2 cellular contexts compared by ENCODE assay signal in the genomic region with DNA sequence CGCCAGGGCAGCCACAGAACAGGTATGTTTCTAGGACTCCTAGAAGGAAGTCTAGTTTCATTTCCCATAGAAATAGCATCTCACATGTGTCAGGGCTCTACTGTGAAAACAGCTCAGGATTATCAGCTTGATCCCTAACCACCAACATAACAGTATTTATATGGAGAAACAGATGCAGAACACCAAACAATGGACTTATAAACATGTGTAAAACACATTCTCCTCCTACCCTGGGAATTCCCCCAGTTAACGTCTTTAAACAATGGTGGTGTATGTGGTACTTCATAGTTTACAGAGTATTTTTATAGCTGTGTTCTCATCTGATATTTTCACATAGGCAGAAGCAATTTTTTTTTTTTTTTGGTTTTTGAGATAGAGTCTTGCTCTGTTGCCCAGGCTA.
TF ChIP-seq lines count a peak whose summit lies in the region.

No MANE protein-coding gene starts in this region.

TF ChIP-seq in liver, 16 proteins besides CTCF, POLR2A, EP300 and RAD21 (continued from another document):
- no peak for TF ChIP-seq SP1 (IDR thresholded peaks at IDR 0.05)
- TF ChIP-seq, protein P1, sequence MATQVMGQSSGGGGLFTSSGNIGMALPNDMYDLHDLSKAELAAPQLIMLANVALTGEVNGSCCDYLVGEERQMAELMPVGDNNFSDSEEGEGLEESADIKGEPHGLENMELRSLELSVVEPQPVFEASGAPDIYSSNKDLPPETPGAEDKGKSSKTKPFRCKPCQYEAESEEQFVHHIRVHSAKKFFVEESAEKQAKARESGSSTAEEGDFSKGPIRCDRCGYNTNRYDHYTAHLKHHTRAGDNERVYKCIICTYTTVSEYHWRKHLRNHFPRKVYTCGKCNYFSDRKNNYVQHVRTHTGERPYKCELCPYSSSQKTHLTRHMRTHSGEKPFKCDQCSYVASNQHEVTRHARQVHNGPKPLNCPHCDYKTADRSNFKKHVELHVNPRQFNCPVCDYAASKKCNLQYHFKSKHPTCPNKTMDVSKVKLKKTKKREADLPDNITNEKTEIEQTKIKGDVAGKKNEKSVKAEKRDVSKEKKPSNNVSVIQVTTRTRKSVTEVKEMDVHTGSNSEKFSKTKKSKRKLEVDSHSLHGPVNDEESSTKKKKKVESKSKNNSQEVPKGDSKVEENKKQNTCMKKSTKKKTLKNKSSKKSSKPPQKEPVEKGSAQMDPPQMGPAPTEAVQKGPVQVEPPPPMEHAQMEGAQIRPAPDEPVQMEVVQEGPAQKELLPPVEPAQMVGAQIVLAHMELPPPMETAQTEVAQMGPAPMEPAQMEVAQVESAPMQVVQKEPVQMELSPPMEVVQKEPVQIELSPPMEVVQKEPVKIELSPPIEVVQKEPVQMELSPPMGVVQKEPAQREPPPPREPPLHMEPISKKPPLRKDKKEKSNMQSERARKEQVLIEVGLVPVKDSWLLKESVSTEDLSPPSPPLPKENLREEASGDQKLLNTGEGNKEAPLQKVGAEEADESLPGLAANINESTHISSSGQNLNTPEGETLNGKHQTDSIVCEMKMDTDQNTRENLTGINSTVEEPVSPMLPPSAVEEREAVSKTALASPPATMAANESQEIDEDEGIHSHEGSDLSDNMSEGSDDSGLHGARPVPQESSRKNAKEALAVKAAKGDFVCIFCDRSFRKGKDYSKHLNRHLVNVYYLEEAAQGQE (IDR thresholded peaks at IDR 0.05), result no peak
- TF ChIP-seq FOXA1 (IDR thresholded peaks at IDR 0.05), result no peak
- TF ChIP-seq HNF4A (conservative IDR thresholded peaks at IDR 0.05), result no peak
- TF ChIP-seq GABPA (IDR thresholded peaks at IDR 0.05 in 1 of 2, conservative IDR thresholded peaks at IDR 0.05 in 1 of 2), result no peak
- no peak for TF ChIP-seq TAF1 (conservative IDR thresholded peaks at IDR 0.05)
- TF ChIP-seq, protein P2, sequence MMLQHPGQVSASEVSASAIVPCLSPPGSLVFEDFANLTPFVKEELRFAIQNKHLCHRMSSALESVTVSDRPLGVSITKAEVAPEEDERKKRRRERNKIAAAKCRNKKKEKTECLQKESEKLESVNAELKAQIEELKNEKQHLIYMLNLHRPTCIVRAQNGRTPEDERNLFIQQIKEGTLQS (IDR thresholded peaks at IDR 0.05), result no peak
- TF ChIP-seq EGR1 (IDR thresholded peaks at IDR 0.05; ENCODE audit: low read depth in 2 of 2), result no peak
- TF ChIP-seq RXRA (IDR thresholded peaks at IDR 0.05), result no peak
- TF ChIP-seq, protein P3, sequence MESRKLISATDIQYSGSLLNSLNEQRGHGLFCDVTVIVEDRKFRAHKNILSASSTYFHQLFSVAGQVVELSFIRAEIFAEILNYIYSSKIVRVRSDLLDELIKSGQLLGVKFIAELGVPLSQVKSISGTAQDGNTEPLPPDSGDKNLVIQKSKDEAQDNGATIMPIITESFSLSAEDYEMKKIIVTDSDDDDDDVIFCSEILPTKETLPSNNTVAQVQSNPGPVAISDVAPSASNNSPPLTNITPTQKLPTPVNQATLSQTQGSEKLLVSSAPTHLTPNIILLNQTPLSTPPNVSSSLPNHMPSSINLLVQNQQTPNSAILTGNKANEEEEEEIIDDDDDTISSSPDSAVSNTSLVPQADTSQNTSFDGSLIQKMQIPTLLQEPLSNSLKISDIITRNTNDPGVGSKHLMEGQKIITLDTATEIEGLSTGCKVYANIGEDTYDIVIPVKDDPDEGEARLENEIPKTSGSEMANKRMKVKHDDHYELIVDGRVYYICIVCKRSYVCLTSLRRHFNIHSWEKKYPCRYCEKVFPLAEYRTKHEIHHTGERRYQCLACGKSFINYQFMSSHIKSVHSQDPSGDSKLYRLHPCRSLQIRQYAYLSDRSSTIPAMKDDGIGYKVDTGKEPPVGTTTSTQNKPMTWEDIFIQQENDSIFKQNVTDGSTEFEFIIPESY (IDR thresholded peaks at IDR 0.05), result no peak
- no peak for TF ChIP-seq JUND (IDR thresholded peaks at IDR 0.05)
- no peak for TF ChIP-seq HNF4G (IDR thresholded peaks at IDR 0.05)
- TF ChIP-seq NR2F2 (IDR thresholded peaks at IDR 0.05), result no peak

TF ChIP-seq in HepG2, 621 proteins besides CTCF, POLR2A, EP300 and RAD21 (continued from another document):
- no peak for TF ChIP-seq ZNF124 (CRISPR knock-in tag; IDR thresholded peaks at IDR 0.05)
- no peak for TF ChIP-seq ZNF75D (CRISPR knock-in tag; IDR thresholded peaks at IDR 0.05; ENCODE audit: borderline replicate concordance)
- TF ChIP-seq ZNF7 (CRISPR knock-in tag; IDR thresholded peaks at IDR 0.05), result no peak
TF ChIP-seq in HepG2: peak in this region for 0.
